Comparison of ENCODE assay signal across 25 cellular contexts in the genomic region with DNA sequence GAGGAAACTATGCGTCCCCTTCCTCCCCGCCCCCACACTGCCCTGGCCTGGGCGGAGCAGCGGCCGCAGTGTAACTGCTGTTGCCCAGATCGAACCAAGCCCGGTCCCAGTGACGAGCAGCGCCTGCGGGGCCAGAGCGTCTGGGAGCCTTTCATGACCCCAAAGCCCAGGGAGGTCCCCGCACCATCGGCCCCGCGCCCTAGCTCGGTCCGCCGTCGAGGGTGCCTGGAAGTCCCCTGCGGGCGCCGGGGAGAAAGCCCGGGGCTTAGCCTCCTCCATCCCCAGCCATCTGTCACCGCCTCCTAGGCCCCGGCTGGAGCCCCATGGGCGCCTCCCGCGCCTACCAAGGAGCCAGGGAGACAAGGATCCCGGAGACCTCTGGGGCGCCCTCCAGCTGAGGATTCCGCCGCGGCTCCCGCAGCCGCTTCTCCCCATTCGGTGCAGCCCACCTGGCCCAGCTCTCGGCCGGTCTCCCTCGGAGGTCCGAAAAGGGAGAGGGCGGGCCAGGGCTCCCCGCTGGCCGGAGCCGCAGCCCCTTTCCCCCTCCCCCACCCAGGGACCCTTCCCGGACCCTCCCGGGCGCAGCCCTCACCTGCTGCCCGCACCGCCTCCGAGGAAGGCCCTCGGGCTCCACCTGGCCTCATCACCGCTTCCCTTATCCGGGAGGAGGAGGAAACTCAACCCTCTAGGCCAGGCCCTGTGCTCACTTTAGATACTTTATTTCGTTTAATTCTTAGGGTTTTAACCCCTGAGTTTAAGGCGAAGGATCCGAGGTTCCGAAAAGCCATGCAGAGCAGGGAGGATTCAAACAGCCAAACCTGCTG. TPM values are rescaled to one million over a fixed set of nuclear protein-coding genes. Genes with fewer than 3 reads are reported as not detected.
DNase-seq lines count a peak whose midpoint lies in the region; ATAC-seq, FAIRE-seq and TF ChIP-seq lines count a peak whose summit lies in the region.
"Had no signal": no experiment of that assay in that cellular context is flagged by ENCODE, and none has a peak within 500 bp of the region (broad histone marks: within the 10 kb centered on the region; RNA-seq: fewer than 3 reads in every experiment).

No MANE protein-coding gene starts in this region.

- POLR2A ChIA-PET in K562 (lab: Yijun Ruan, JAX) = interaction anchor here (0.6 kb wide), 1 partner anchor 69 kb away, joined by 4 read pairs; a partner anchor contains a TSS

- H3K9me1 ChIP-seq in K562 (ENCODE audit: control insufficient read depth, insufficient read depth, low read length) = no peaks in the 10 kb centered on the region

- H3K36me3 ChIP-seq in GM23248 (ENCODE audit: low read depth) (no peaks in the 10 kb centered on the region), K562 (ENCODE audit: control insufficient read depth, insufficient read depth, low read length) (no peaks in the 10 kb centered on the region; the same call in 2 of the 3 replicates), psoas muscle (ENCODE audit: insufficient read depth in 1 of 2, low read depth in 1 of 2) (no peaks in the 10 kb centered on the region)
- H3K36me3 ChIP-seq: Peyer's patch had no signal

- no peak overlapping the region for H3K9ac ChIP-seq in GM23248
- H3K9ac ChIP-seq in K562 (ENCODE audit: insufficient read depth in 1 of 2, low read depth in 2 of 2, low read length in 2 of 2) = no peak overlapping the region
- H3K9ac ChIP-seq: parathyroid adenoma had no signal

- H3K27ac ChIP-seq in GM23248 (no peak overlapping the region), K562 (ENCODE audit: extremely low read depth, low read depth, low read length) (no peak overlapping the region), psoas muscle (no peak overlapping the region)
- H3K27ac ChIP-seq: esophagus muscularis mucosa, parathyroid adenoma, Peyer's patch, spleen, suprapubic skin had no signal

- CTCF ChIA-PET in K562 (lab: Yijun Ruan, JAX; ENCODE audit: low intra/inter-chr PET ratio) = no interaction called here

- no peaks in the 10 kb centered on the region for H3K27me3 ChIP-seq in GM23248 (replicated peaks; ENCODE audit: insufficient read depth)
- no peaks in the 10 kb centered on the region for H3K27me3 ChIP-seq in K562 (ENCODE audit: control insufficient read depth in 2 of 2, insufficient read depth in 2 of 2, low read length in 2 of 2)
- no peaks in the 10 kb centered on the region for H3K27me3 ChIP-seq in psoas muscle (ENCODE audit: insufficient read depth in 3 of 3, low read length in 2 of 3)
- H3K27me3 ChIP-seq: Peyer's patch, suprapubic skin had no signal

- no peaks in the 10 kb centered on the region for H4K20me1 ChIP-seq in GM23248 (ENCODE audit: insufficient read depth)
- no peaks in the 10 kb centered on the region for H4K20me1 ChIP-seq in K562 (replicated peaks; ENCODE audit: control insufficient read depth, insufficient read depth, low read length)

- intact Hi-C loops in K562 (cut with micrococcal nuclease) (no loop called here), psoas muscle (cut with DNase I) (no loop called here)

- DNase-seq in GM23248 (peak; percentile 23), K562 (ENCODE audit: extremely low read depth in 1 of 4, low spot score in 3 of 4) (no peak), hepatic stellate cell (ENCODE audit: low spot score) (peak; percentile 9), psoas muscle (peak in 1 of 2 donors; percentile 15), OCI-M2 (lab: John Stamatoyannopoulos, UW; ENCODE audit: unreplicated experiment) (no peak), superior temporal gyrus (ENCODE audit: extremely low spot score) (no peak)
- DNase-seq: activated CD4-positive, CD25-positive, alpha-beta regulatory T cell treated with anti-CD3 and anti-CD28 coated beads, Interleukin-2, amount 50 U/mL, for 72 hours; activated CD8-positive, alpha-beta memory T cell treated with anti-CD3 and anti-CD28 coated beads for 24 hours; activated naive CD4-positive, alpha-beta T cell treated with anti-CD3 and anti-CD28 coated beads, Interleukin-2, amount 50 U/mL, for 16 hours; activated T-cell treated with anti-CD3 and anti-CD28 coated beads, Interleukin-2, amount 50 U/mL, for 72 hours; CD8-positive, alpha-beta T cell; KBM-7; mesendoderm; naive thymus-derived CD4-positive, alpha-beta T cell; NCI-H187; NCI-H446; Peyer's patch; spleen; T1000 had no signal

- H3K4me2 ChIP-seq in GM23248 (ENCODE audit: unreplicated experiment) = no peak overlapping the region
- H3K4me2 ChIP-seq in K562 (ENCODE audit: insufficient read depth, low read length) = no peak overlapping the region

- H3K4me1 ChIP-seq in GM23248 (ENCODE audit: insufficient read depth) (peaks cover 15% of the 10 kb centered on the region), K562 (replicated peaks in 1 of 2; ENCODE audit: control insufficient read depth in 2 of 2, insufficient read depth in 2 of 2, low read length in 2 of 2) (peaks cover 0 to 5% of the 10 kb centered on the region in 2 experiments; a peak in 1 of 5 replicates), psoas muscle (no peaks in the 10 kb centered on the region)
- H3K4me1 ChIP-seq: esophagus muscularis mucosa, parathyroid adenoma, Peyer's patch, suprapubic skin had no signal

- BruUV-seq in K562 (replicated peaks; lab: Mats Ljungman, UMichigan) = no TSS peak

- H3K79me2 ChIP-seq in GM23248 (ENCODE audit: insufficient read depth) (no peaks in the 10 kb centered on the region), K562 (ENCODE audit: control insufficient read depth, insufficient read depth, low read length) (no peaks in the 10 kb centered on the region)
- H3K79me2 ChIP-seq: parathyroid adenoma had no signal

- no peak for TF ChIP-seq EP300 in K562 (IDR thresholded peaks at IDR 0.05; ENCODE audit: low read length)

- H3K9me2 ChIP-seq in GM23248 (ENCODE audit: insufficient read depth) = no peaks in the 10 kb centered on the region

- H3F3A ChIP-seq in GM23248 (ENCODE audit: insufficient read depth) = peaks cover 11% of the 10 kb centered on the region

- no peak overlapping the region for H3K4me3 ChIP-seq in GM23248
- no peak overlapping the region for H3K4me3 ChIP-seq in K562
- H3K4me3 ChIP-seq in psoas muscle = peak overlapping the region; percentile 22
- H3K4me3 ChIP-seq: esophagus muscularis mucosa, Peyer's patch, suprapubic skin had no signal

- no peak for FAIRE-seq in K562 (lab: Jason Lieb, UNC)
- FAIRE-seq: GM12891 had no signal

- ATAC-seq in K562 (no peak), psoas muscle (peak in 2 of 4 donors; percentile 33 to 58), HG03342 (IDR thresholded peaks at IDR 0.05; ENCODE audit: unreplicated experiment) (no peak), HG02623 (IDR thresholded peaks at IDR 0.05; ENCODE audit: unreplicated experiment) (no peak)
- ATAC-seq: activated T-cell treated with anti-CD3 and anti-CD28 coated beads, Interleukin-2, amount 50 U/mL, for 72 hours; CD8-positive, alpha-beta T cell; naive thymus-derived CD4-positive, alpha-beta T cell had no signal

- TF ChIP-seq POLR2A in K562 (conservative IDR thresholded peaks at IDR 0.05) = no peak

- in situ Hi-C loops in GM23248 (cut with MboI) = loop anchor here (25.0 kb wide), 1 partner anchor 569 kb away; a partner anchor contains a TSS
- in situ Hi-C loops in K562 (cut with MboI) = no loop called here

- H2AFZ ChIP-seq in GM23248 = peak overlapping the region; percentile 43
- H2AFZ ChIP-seq in K562 (ENCODE audit: low read depth, low read length) = no peak overlapping the region
- H2AFZ ChIP-seq: parathyroid adenoma had no signal

- TF ChIP-seq CTCF in K562 (IDR thresholded peaks at IDR 0.05 in 2 of 3, conservative IDR thresholded peaks at IDR 0.05 in 1 of 3; ENCODE audit: insufficient read depth in 2 of 3, low read depth in 1 of 3, low read length in 3 of 3) (no peak), psoas muscle (IDR thresholded peaks at IDR 0.05) (no peak)

- no peaks in the 10 kb centered on the region for H3K9me3 ChIP-seq in GM23248 (ENCODE audit: low read depth)
- H3K9me3 ChIP-seq in K562 (replicated peaks; ENCODE audit: control insufficient read depth, insufficient read depth, low read depth, low read length) = no peaks in the 10 kb centered on the region
- no peaks in the 10 kb centered on the region for H3K9me3 ChIP-seq in psoas muscle
- H3K9me3 ChIP-seq: Peyer's patch, suprapubic skin had no signal

- no peak for TF ChIP-seq RAD21 in K562 (CRISPR knock-in tag; conservative IDR thresholded peaks at IDR 0.05 in 1 of 2, IDR thresholded peaks at IDR 0.05 in 1 of 2)

- WGBS in GM23248 (ENCODE audit: low coverage in 1 of 2, low lambda C conversion rate in 2 of 2, missing lambda C conversion rate in 2 of 2), 2 experiments = 35 to 38% methylated on average over 36 to 54 of the region's 57 CpGs
- WGBS in K562 (ENCODE audit: insufficient coverage, low coverage, missing lambda C conversion rate) = 94% methylated on average over 15 of the region's 57 CpGs
- 43 to 52% (median 49%) methylated on average over 39 to 57 of the region's 57 CpGs for WGBS in psoas muscle, 3 donors

RNA-seq across cellular contexts. Expression of a gene that starts 45.6 kb away (rescaled TPM):
- total RNA-seq in GM23248 (2014; rRNA removed; shearing (Covaris generic)) = 21.4 and 43.0 TPM in 2 replicates
- 36.9 and 40.6 TPM in 2 replicates for polyA plus RNA-seq in GM23248 (2016; fragmentation: Nextera tagmentation; extraction: Ambion mirVana)
- total RNA-seq in K562 (2011; cell fraction: chromatin; rRNA removed; ENCODE audit: low replicate concordance) = 58.4 and 95.3 TPM in 2 replicates
- 47.5 and 55.4 TPM in 2 replicates for total RNA-seq in K562 (2011; cell fraction: nucleolus; rRNA removed)
- 70.0 and 94.7 TPM in 2 replicates for total RNA-seq in K562 (2011; cell fraction: nucleoplasm; rRNA removed)
- total RNA-seq in K562 (2014; rRNA removed) = 51.2 and 70.5 TPM in 2 replicates
- total RNA-seq in K562 (2014; rRNA removed; fragmentation: Illumina TruSeq; extraction: Trizol) = 68.9 and 72.5 TPM in 2 replicates
- total RNA-seq in K562 (2015; rRNA removed; fragmentation: Illumina TruSeq; extraction: Trizol) = 54.5 and 59.3 TPM in 2 replicates
- 46.2 and 49.2 TPM in 2 replicates for total RNA-seq in K562 (2021)
- polyA plus RNA-seq in K562 (2011; rRNA removed) = 50.1 and 69.5 TPM in 2 replicates
- 25.0 and 40.2 TPM in 2 replicates for polyA plus RNA-seq in K562 (2011; cell fraction: cytosol; rRNA removed)
- 48.7 and 57.1 TPM in 2 replicates for polyA plus RNA-seq in K562 (2011; cell fraction: nucleus; rRNA removed)
- 40.8 and 49.4 TPM in 2 replicates for polyA plus RNA-seq in K562 (2012)
- 58.1 and 73.6 TPM in 2 replicates for polyA plus RNA-seq in K562 (2014; fragmentation: Illumina TruSeq; extraction: Trizol)
- polyA plus RNA-seq in K562 (2014; fragmentation: Nextera tagmentation; extraction: Ambion mirVana) = 10 to 100 TPM; 81.9 to 92.4 TPM
- polyA plus RNA-seq in K562 (2014; rRNA removed) = 65.7 and 68.2 TPM in 2 replicates
- 46.6 and 58.5 TPM in 2 replicates for polyA minus RNA-seq in K562 (2011; rRNA and poly(A)+ RNA removed)
- 14.2 and 17.1 TPM in 2 replicates for polyA minus RNA-seq in K562 (2011; cell fraction: cytosol; rRNA and poly(A)+ RNA removed)
- polyA minus RNA-seq in K562 (2011; cell fraction: nucleus; rRNA and poly(A)+ RNA removed) = 26.3 and 37.4 TPM in 2 replicates
- 10 to 100 TPM; 12.9 to 21.0 (median 14.9) TPM for total RNA-seq in psoas muscle
- polyA plus RNA-seq in psoas muscle = 10 to 100 TPM; 14.3 to 37.7 (median 31.2) TPM

Comparison
In these comparisons a context has a peak if more than half of its experiments do, and no peak if none do; other contexts are left out.
1. DNase-seq: peak in GM23248 (single experiment) and hepatic stellate cell (single experiment); none in K562 (0 of 4), OCI-M2 (single experiment) and superior temporal gyrus (single experiment).